ENCODE assay signal across 8 cellular contexts in genomic region chr4:39046243-39046642, GRCh38. TPM values are rescaled to one million over a fixed set of nuclear protein-coding genes. Genes with fewer than 3 reads are reported as not detected.
DNase-seq lines count a peak whose midpoint lies in the region; ATAC-seq and TF ChIP-seq lines count a peak whose summit lies in the region.

No MANE protein-coding gene starts in this region.

- TF ChIP-seq POLR2A in upper lobe of left lung (IDR thresholded peaks at IDR 0.05) = no peak

- WGBS in upper lobe of left lung, 2 donors = 62 to 79% methylated on average over 8 of the region's 8 CpGs

- no peak for ATAC-seq in left cardiac atrium
- ATAC-seq in upper lobe of left lung (ENCODE audit: low FRiP score in 2 of 2) = no peak

- H3K27me3 ChIP-seq in left ventricle myocardium inferior (ENCODE audit: low read depth) (no peaks in the 10 kb centered on the region), iPS-20b (ENCODE audit: insufficient read depth, low read length) (no peaks in the 10 kb centered on the region), upper lobe of left lung (no peaks in the 10 kb centered on the region)

- H3K27ac ChIP-seq in left ventricle myocardium inferior (replicated peaks) (peak overlapping the region; percentile 95), VCaP (peak overlapping the region; percentile 89; the same call in 1 of the 2 replicates), iPS-20b (ENCODE audit: low read length) (no peak overlapping the region), upper lobe of left lung (peak overlapping the region; percentile 38 to 100 (median 92))

- TF ChIP-seq CTCF in left ventricle myocardium inferior (IDR thresholded peaks at IDR 0.05; ENCODE audit: borderline replicate concordance) (no peak), VCaP (conservative IDR thresholded peaks at IDR 0.05) (no peak), upper lobe of left lung (IDR thresholded peaks at IDR 0.05) (no peak)

- H3K36me3 ChIP-seq in left ventricle myocardium inferior (no peaks in the 10 kb centered on the region), iPS-20b (ENCODE audit: insufficient read depth, low read depth, low read length) (no peaks in the 10 kb centered on the region), upper lobe of left lung (no peaks in the 10 kb centered on the region)

- no peak for DNase-seq in left ventricle myocardium inferior
- no peak for DNase-seq in left cardiac atrium
- DNase-seq in upper lobe of left lung = peak; percentile 24 to 41
- no peak for DNase-seq in GDM1 (lab: John Stamatoyannopoulos, UW)
- DNase-seq in effector CD8-positive, alpha-beta T cell (lab: John Stamatoyannopoulos, UW) = no peak
- no peak for DNase-seq in AG08395 (ENCODE audit: low spot score)

- intact Hi-C loops in left ventricle myocardium inferior (cut with micrococcal nuclease) (no loop called here), left cardiac atrium (cut with DNase I) (no loop called here)

- H3K9me3 ChIP-seq in left ventricle myocardium inferior (replicated peaks) (no peaks in the 10 kb centered on the region), iPS-20b (ENCODE audit: insufficient read depth, low read depth, low read length) (no peaks in the 10 kb centered on the region), upper lobe of left lung (no peaks in the 10 kb centered on the region)

- no peak overlapping the region for H3K9ac ChIP-seq in iPS-20b (ENCODE audit: low read depth, low read length)

- H3K4me3 ChIP-seq in left ventricle myocardium inferior (peak overlapping the region; percentile 88), iPS-20b (ENCODE audit: low read length) (peak overlapping the region; percentile 85), upper lobe of left lung (peak overlapping the region in 3 of 4 donors; percentile 83 to 98 (median 93))

- H3K4me1 ChIP-seq in left ventricle myocardium inferior (peaks cover 74% of the 10 kb centered on the region), iPS-20b (ENCODE audit: insufficient read depth, low read length) (peaks cover 13% of the 10 kb centered on the region), upper lobe of left lung (peaks cover 32 to 44% (median 37%) of the 10 kb centered on the region in 4 donors)

- no peak for TF ChIP-seq EP300 in upper lobe of left lung (IDR thresholded peaks at IDR 0.05)

RNA-seq across cellular contexts. Expression of gene TMEM156, which starts 14.0 kb away (rescaled TPM):
- total RNA-seq in left ventricle myocardium inferior = not detected
- under 1 TPM in 1 of 2 donors, not detected in 1; 0.47 TPM for total RNA-seq in left cardiac atrium
- total RNA-seq in upper lobe of left lung = 1 to 10 TPM in 3 of 6 donors, under 1 TPM in 2, not detected in 1; 0.30 to 1.8 (median 1.0) TPM

RNA-seq across cellular contexts. Expression of gene KLHL5, which starts 15.8 kb away (rescaled TPM):
- total RNA-seq in left ventricle myocardium inferior (11.2 TPM), left cardiac atrium (10 to 100 TPM; 18.4 to 19.4 TPM), upper lobe of left lung (10 to 100 TPM; 14.7 to 36.2 (median 23.7) TPM)

Comparison
In these comparisons a context has a peak if more than half of its experiments do, and no peak if none do; other contexts are left out.
1. DNase-seq: peak in upper lobe of left lung (2 of 2); none in left ventricle myocardium inferior (single experiment), left cardiac atrium (single experiment), GDM1 (single experiment), effector CD8-positive, alpha-beta T cell (single experiment) and AG08395 (single experiment).
2. Peak in every context shown above with its lines, with median percentiles within 50 percentile points of each other: H3K4me3 ChIP-seq.